1 cellular context compared by ENCODE assay signal in genomic region chr2:182642328-182642727, GRCh38.
TF ChIP-seq lines count a peak whose summit lies in the region.

No MANE protein-coding gene starts in this region.

TF ChIP-seq in GM12878, 131 proteins besides CTCF, POLR2A, EP300 and RAD21 (continued from another document):
- TF ChIP-seq CREB1 (IDR thresholded peaks at IDR 0.05; ENCODE audit: low read depth) (peak; percentile 94), NR2C2 (IDR thresholded peaks at IDR 0.05; ENCODE audit: borderline replicate concordance, control insufficient read depth, insufficient read length, low read depth) (no peak), IKZF1 (conservative IDR thresholded peaks at IDR 0.05) (no peak), ATF3 (IDR thresholded peaks at IDR 0.05; ENCODE audit: borderline replicate concordance, extremely low read depth, low read depth, low read length) (no peak), REST (IDR thresholded peaks at IDR 0.05; ENCODE audit: low read depth, low read length) (no peak), NFIC (IDR thresholded peaks at IDR 0.05; ENCODE audit: low read depth, low read length) (no peak), YY1 (IDR thresholded peaks at IDR 0.05; ENCODE audit: low read depth, low read length) (no peak), FOXK2 (IDR thresholded peaks at IDR 0.05) (no peak), BCL3 (IDR thresholded peaks at IDR 0.05; ENCODE audit: borderline replicate concordance, insufficient read depth, low read depth, low read length, poor library complexity, severe bottlenecking) (no peak), CREM (IDR thresholded peaks at IDR 0.05; ENCODE audit: low read depth) (peak; percentile 91), IRF5 (IDR thresholded peaks at IDR 0.05; ENCODE audit: borderline replicate concordance) (no peak)
TF ChIP-seq in GM12878: peak in this region for 3.
